9 cellular contexts compared by ENCODE assay signal in genomic region chr7:117072620-117073118, GRCh38.
DNase-seq lines count a peak whose midpoint lies in the region; ATAC-seq, FAIRE-seq and TF ChIP-seq lines count a peak whose summit lies in the region.
"Had no signal": no experiment of that assay in that cellular context is flagged by ENCODE, and none has a peak within 500 bp of the region (broad histone marks: within the 10 kb centered on the region; RNA-seq: fewer than 3 reads in every experiment).

No MANE protein-coding gene starts in this region.

- H3K4me1 ChIP-seq in thoracic aorta (ENCODE audit: control insufficient read depth in 1 of 2, low read depth in 2 of 2) = peaks cover 35 to 63% of the 10 kb centered on the region in 2 donors

- H3K27ac ChIP-seq in thoracic aorta = peak overlapping the region; percentile 12 to 61

- peak; percentile 61 for ATAC-seq in thoracic aorta (ENCODE audit: insufficient number of reproducible peaks, low FRiP score, low read depth)

- peak; percentile 13 for DNase-seq in NCI-H510A treated with DMSO at 0.1 percent for 48 hours (lab: John Stamatoyannopoulos, UW)
- no peak for DNase-seq in NCI-H510A (lab: John Stamatoyannopoulos, UW)
- peak in 44 of 56 donors; percentile 7 to 82 (median 42) for DNase-seq in amygdala (lab: John Stamatoyannopoulos, UW)
- DNase-seq in iris pigment epithelial cell (ENCODE audit: low read depth) = peak; percentile 72
- DNase-seq in thoracic aorta (ENCODE audit: low spot score) = peak; percentile 52
- no peak for DNase-seq in stimulated activated CD4-positive, alpha-beta T cell treated with anti-CD3 and anti-CD28 coated beads, Interleukin-4, amount 100 ng/mL, for 4 hours
- DNase-seq in GM20000 (ENCODE audit: low spot score) = no peak
- no peak for DNase-seq in urothelium cell line (ENCODE audit: low spot score)

- TF ChIP-seq CTCF in thoracic aorta (IDR thresholded peaks at IDR 0.05) = no peak
- no peak for TF ChIP-seq CTCF in GM20000 (IDR thresholded peaks at IDR 0.05; ENCODE audit: extremely low read depth, missing control alignments)

- no peaks in the 10 kb centered on the region for H3K36me3 ChIP-seq in thoracic aorta

- no peaks in the 10 kb centered on the region for H3K9me3 ChIP-seq in thoracic aorta

- no peaks in the 10 kb centered on the region for H3K27me3 ChIP-seq in thoracic aorta (replicated peaks; ENCODE audit: insufficient read depth)

- peak overlapping the region; percentile 62 for H3K4me3 ChIP-seq in thoracic aorta

- FAIRE-seq in urothelium cell line (lab: Jason Lieb, UNC) = no peak
- FAIRE-seq: endometrium had no signal

Comparison
In these comparisons a context has a peak if more than half of its experiments do, and no peak if none do; other contexts are left out.
1. DNase-seq: peak in NCI-H510A treated with DMSO at 0.1 percent for 48 hours (single experiment), amygdala (44 of 56), iris pigment epithelial cell (single experiment) and thoracic aorta (single experiment); none in NCI-H510A (single experiment), stimulated activated CD4-positive, alpha-beta T cell treated with anti-CD3 and anti-CD28 coated beads, Interleukin-4, amount 100 ng/mL, for 4 hours (0 of 2), GM20000 (single experiment) and urothelium cell line (single experiment).